In genomic region chr11:64240467-64241174, GRCh38 we compare ENCODE assay signal across 8 cellular contexts. TPM values are rescaled to one million over a fixed set of nuclear protein-coding genes. Genes with fewer than 3 reads are reported as not detected.
DNase-seq lines count a peak whose midpoint lies in the region; ATAC-seq, FAIRE-seq and TF ChIP-seq lines count a peak whose summit lies in the region.

TSS of gene FKBP2 (plus strand) at chr11:64241095. CDS start at chr11:64242388, 1,293 bp downstream.

- H3K9me3 ChIP-seq in OCI-LY3 (ENCODE audit: insufficient read depth, low read length) (no peaks in the 10 kb centered on the region), endothelial cell of umbilical vein (replicated peaks; ENCODE audit: control insufficient read depth, insufficient read depth, low read length) (no peaks in the 10 kb centered on the region), mononuclear cell (ENCODE audit: low read depth, low read length) (no peaks in the 10 kb centered on the region)

- ATAC-seq in GM21526 (IDR thresholded peaks at IDR 0.05; ENCODE audit: low FRiP score, unreplicated experiment) = peak; percentile 39

- peaks cover 6% of the 10 kb centered on the region; the same call in 1 of the 2 replicates for H4K20me1 ChIP-seq in OCI-LY3 (ENCODE audit: insufficient read depth, low read length)
- H4K20me1 ChIP-seq in endothelial cell of umbilical vein (replicated peaks; ENCODE audit: control insufficient read depth, extremely low read depth, insufficient read depth, low read length) = no peaks in the 10 kb centered on the region

- H2AFZ ChIP-seq in OCI-LY3 (ENCODE audit: low read depth, low read length) (0 out of 2 replicates have a peak within 1 kb of the TSS, but pooled peaks have one; percentile 35), endothelial cell of umbilical vein (ENCODE audit: low read depth, low read length) (peak within 1 kb of the TSS; percentile 42)

- peaks cover 47% of the 10 kb centered on the region for H3K36me3 ChIP-seq in OCI-LY3 (replicated peaks; ENCODE audit: low read depth, low read length)
- H3K36me3 ChIP-seq in endothelial cell of umbilical vein (ENCODE audit: control insufficient read depth in 2 of 2, extremely low read depth in 1 of 2, insufficient read depth in 2 of 2, low read length in 2 of 2) = peaks cover 6 to 20% of the 10 kb centered on the region in 2 experiments

- peak within 1 kb of the TSS; percentile 89 for H3K27ac ChIP-seq in OCI-LY3 (ENCODE audit: low read length)
- H3K27ac ChIP-seq in endothelial cell of umbilical vein (ENCODE audit: insufficient read depth, low read depth, low read length) = peak within 1 kb of the TSS; percentile 88

- H3K4me3 ChIP-seq in OCI-LY3 (ENCODE audit: low read length) = peak within 1 kb of the TSS; percentile 94
- peak within 1 kb of the TSS; percentile 67 to 93 (median 67) for H3K4me3 ChIP-seq in endothelial cell of umbilical vein (replicated peaks in 1 of 3; ENCODE audit: insufficient read depth in 1 of 3, low read depth in 1 of 3, low read length in 3 of 3)
- peak within 1 kb of the TSS; percentile 71 for H3K4me3 ChIP-seq in mononuclear cell (ENCODE audit: low read length)

- CTCF ChIA-PET in endothelial cell of umbilical vein (lab: Charles Lee) = interaction anchor here (0.8 to 4.1 kb wide), 5 partner anchors 36 to 116 kb away, joined by 3 to 27 read pairs (median 5); partner anchors contain the start of gene STIP1

- H3K9me1 ChIP-seq in endothelial cell of umbilical vein (replicated peaks; ENCODE audit: control insufficient read depth, extremely low read depth, insufficient read depth, low read length) = no peaks in the 10 kb centered on the region

- POLR2A ChIA-PET in endothelial cell of umbilical vein (lab: Charles Lee) = interaction anchor here (0.9 to 1.0 kb wide), 3 partner anchors 15 to 31 kb away, joined by 3 to 10 read pairs (median 3); partner anchors contain the start of genes NUDT22 and TRPT1

- peaks cover 61% of the 10 kb centered on the region for H3K4me1 ChIP-seq in OCI-LY3 (ENCODE audit: low read length)
- peaks cover 15% of the 10 kb centered on the region for H3K4me1 ChIP-seq in endothelial cell of umbilical vein (ENCODE audit: control insufficient read depth, extremely low read depth, insufficient read depth, low read length)
- H3K4me1 ChIP-seq in mononuclear cell (ENCODE audit: insufficient read depth, low read length) = peaks cover 69% of the 10 kb centered on the region

- DNase-seq in DMS 273 (lab: John Stamatoyannopoulos, UW; ENCODE audit: unreplicated experiment) = peak; percentile 97
- peak; percentile 95 for DNase-seq in HuH-7.5 (ENCODE audit: low spot score)
- peak; percentile 96 for DNase-seq in activated T-cell treated with anti-CD3 and anti-CD28 coated beads for 1 hour (ENCODE audit: low read depth)
- DNase-seq in endothelial cell of umbilical vein (ENCODE audit: low read depth, low spot score) = peak; percentile 97
- peak; percentile 95 to 97 for DNase-seq in stimulated activated CD8-positive, alpha-beta memory T cell treated with anti-CD3 and anti-CD28 coated beads, Interleukin-4, amount 100 ng/mL, for 1 hour (ENCODE audit: low read depth in 2 of 2, low spot score in 1 of 2)

- peak; percentile 1 for TF ChIP-seq POLR2A in endothelial cell of umbilical vein (IDR thresholded peaks at IDR 0.05; ENCODE audit: low read depth, low read length)

- H3K79me2 ChIP-seq in OCI-LY3 (ENCODE audit: low read length) (peaks cover 50% of the 10 kb centered on the region), endothelial cell of umbilical vein (ENCODE audit: control insufficient read depth, insufficient read depth, low read length) (peaks cover 32% of the 10 kb centered on the region)

- H3K4me2 ChIP-seq in OCI-LY3 (ENCODE audit: low read length) (peak within 1 kb of the TSS; percentile 99), endothelial cell of umbilical vein (ENCODE audit: insufficient read depth, low read length) (peak within 1 kb of the TSS; percentile 55)

- peak within 1 kb of the TSS; percentile 94 for H3K9ac ChIP-seq in OCI-LY3 (ENCODE audit: low read length)
- H3K9ac ChIP-seq in endothelial cell of umbilical vein (replicated peaks; ENCODE audit: extremely low read depth, insufficient read depth, low read length) = peak within 1 kb of the TSS; percentile 73

- TF ChIP-seq CTCF in OCI-LY3 (IDR thresholded peaks at IDR 0.05; ENCODE audit: low read depth, low read length) = no peak
- TF ChIP-seq CTCF in endothelial cell of umbilical vein (IDR thresholded peaks at IDR 0.05; ENCODE audit: extremely low read depth in 1 of 2, insufficient read depth in 1 of 2, low read depth in 1 of 2, low read length in 2 of 2) = no peak

- intact Hi-C loops in endothelial cell of umbilical vein (cut with micrococcal nuclease) = loop anchor here (1.0 to 5.0 kb wide), 6 partner anchors 10 to 240 kb away; partner anchors contain the start of genes DNAJC4, ESRRA, NUDT22 and RPS6KA4

- dilution Hi-C loops in endothelial cell of umbilical vein (cut with MboI; ENCODE audit: extremely low pct_ligation_motif_present, low sequenced_read_pairs) = no loop called here

- H3K27me3 ChIP-seq in OCI-LY3 (ENCODE audit: low read depth, low read length) (no peaks in the 10 kb centered on the region), endothelial cell of umbilical vein (ENCODE audit: control insufficient read depth in 2 of 2, insufficient read depth in 2 of 2, low read length in 2 of 2) (no peaks in the 10 kb centered on the region), mononuclear cell (ENCODE audit: insufficient read depth, low read length) (no peaks in the 10 kb centered on the region)

- FAIRE-seq in endothelial cell of umbilical vein (lab: Jason Lieb, UNC) = no peak

- BruUV-seq in endothelial cell of umbilical vein (replicated peaks; lab: Mats Ljungman, UMichigan) = TSS peak; percentile 50

TF ChIP-seq in endothelial cell of umbilical vein, 7 proteins besides CTCF, POLR2A, EP300 and RAD21:
- TF ChIP-seq POLR2AphosphoS5 (IDR thresholded peaks at IDR 0.05; ENCODE audit: insufficient read depth, low read depth, low read length) (peak; percentile 26), GATA2 (IDR thresholded peaks at IDR 0.05; ENCODE audit: insufficient read depth, insufficient read length, low read depth, low read length) (no peak)
- TF ChIP-seq, protein P1, sequence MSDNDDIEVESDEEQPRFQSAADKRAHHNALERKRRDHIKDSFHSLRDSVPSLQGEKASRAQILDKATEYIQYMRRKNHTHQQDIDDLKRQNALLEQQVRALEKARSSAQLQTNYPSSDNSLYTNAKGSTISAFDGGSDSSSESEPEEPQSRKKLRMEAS (IDR thresholded peaks at IDR 0.05; ENCODE audit: insufficient read depth, insufficient read length) = peak; percentile 27

RNA-seq across cellular contexts. Expression of gene FKBP2, which starts in this region (rescaled TPM):
- 48.4 and 48.5 TPM in 2 replicates for total RNA-seq in endothelial cell of umbilical vein
- polyA plus RNA-seq in endothelial cell of umbilical vein = 63.1 and 74.4 TPM in 2 replicates
- 54.7 and 75.6 TPM in 2 replicates for polyA plus RNA-seq in endothelial cell of umbilical vein (2011; cell fraction: cytosol; rRNA removed)
- 24.9 and 27.9 TPM in 2 replicates for polyA plus RNA-seq in endothelial cell of umbilical vein (2011; cell fraction: nucleus; rRNA removed)
- polyA plus RNA-seq in endothelial cell of umbilical vein (2012) = 56.7 and 88.3 TPM in 2 replicates
- polyA minus RNA-seq in endothelial cell of umbilical vein = 25.3 and 28.2 TPM in 2 replicates
- polyA minus RNA-seq in endothelial cell of umbilical vein (2011; cell fraction: cytosol; rRNA and poly(A)+ RNA removed) = 36.4 TPM
- polyA minus RNA-seq in endothelial cell of umbilical vein (2011; cell fraction: nucleus; rRNA and poly(A)+ RNA removed) = 4.2 and 7.5 TPM in 2 replicates
- 8.1 TPM for total RNA-seq in mononuclear cell

Comparison
In these comparisons a context has a peak if more than half of its experiments do, and no peak if none do; other contexts are left out.
1. Peak in every context shown above with its lines: DNase-seq, ATAC-seq, H3K4me3 ChIP-seq and H3K27ac ChIP-seq.